ENCODE assay signal across 14 cellular contexts in genomic region chr14:64081174-64081746, GRCh38.
"Had no signal": no experiment of that assay in that cellular context is flagged by ENCODE, and none has a peak within 500 bp of the region (broad histone marks: within the 10 kb centered on the region; RNA-seq: fewer than 3 reads in every experiment).

No MANE protein-coding gene starts in this region.

- H3K4me3 ChIP-seq: spleen had no signal

- H3K9me3 ChIP-seq: spleen had no signal

- DNase-seq: activated CD4-positive, alpha-beta T cell treated with anti-CD3 and anti-CD28 coated beads, Interleukin-2, amount 10 ng/mL, durations not matched to agents 7 days and 5 days; activated gamma-delta T cell; activated T-cell treated with anti-CD3 and anti-CD28 coated beads, Interleukin-2, amount 50 U/mL, for 4 hours; effector memory CD4-positive, alpha-beta T cell; erythroblast; head of caudate nucleus; natural killer cell; right cardiac atrium; spleen; stimulated activated CD4-positive, alpha-beta T cell treated with anti-CD3 and anti-CD28 coated beads, Interleukin-1b, Interleukin-23, amount 100 ng/mL, for 48 hours; stimulated activated naive B cell treated with anti-CD40 and anti-IgM and Interleukin-4, amounts not matched to agents 10 μg/mL and 1 μg/mL and 100 μg/mL, for 72 hours; T-helper 1 cell had no signal

- H3K27me3 ChIP-seq: spleen had no signal

- H3K27ac ChIP-seq: spleen had no signal

- ATAC-seq: activated T-cell treated with anti-CD3 and anti-CD28 coated beads, Interleukin-2, amount 50 U/mL, for 4 hours; left lobe of liver; natural killer cell; right cardiac atrium; stimulated activated naive B cell treated with anti-CD40 and anti-IgM and Interleukin-4, amounts not matched to agents 10 μg/mL and 1 μg/mL and 100 μg/mL, for 72 hours; WTC11 had no signal

- H3K4me1 ChIP-seq: spleen had no signal
